Comparison of ENCODE assay signal across 8 cellular contexts in genomic region chr7:44043902-44044301, GRCh38.
DNase-seq lines count a peak whose midpoint lies in the region; ATAC-seq and TF ChIP-seq lines count a peak whose summit lies in the region.

No MANE protein-coding gene starts in this region.

- H3K4me3 Mint-ChIP-seq in nephron progenitor cell: peak overlapping the region; percentile 88

- H3K27ac ChIP-seq in C4-2B: peak overlapping the region; percentile 90

- peaks cover 14% of the 10 kb centered on the region for H3K36me3 Mint-ChIP-seq in nephron progenitor cell (ENCODE audit: low read depth)

- peaks cover 4% of the 10 kb centered on the region for H3K9me3 Mint-ChIP-seq in nephron progenitor cell

- no peak for ATAC-seq in GM21515 (IDR thresholded peaks at IDR 0.05; ENCODE audit: unreplicated experiment)
- ATAC-seq in GM18907 (IDR thresholded peaks at IDR 0.05; ENCODE audit: unreplicated experiment): no peak

- H3K27me3 Mint-ChIP-seq in nephron progenitor cell (ENCODE audit: low read depth, poor library complexity): peaks cover 31% of the 10 kb centered on the region

- peak overlapping the region; percentile 80 for H3K4me3 ChIP-seq in NB4 (ENCODE audit: low read depth, low read length)

- no peak overlapping the region for H3K27ac Mint-ChIP-seq in nephron progenitor cell

- TF ChIP-seq CTCF in C4-2B (conservative IDR thresholded peaks at IDR 0.05): no peak
- TF ChIP-seq CTCF in NB4 (IDR thresholded peaks at IDR 0.05; ENCODE audit: low read depth, low read length): no peak
- no peak for TF ChIP-seq CTCF in nephron progenitor cell (IDR thresholded peaks at IDR 0.05)

- H3K4me1 Mint-ChIP-seq in nephron progenitor cell: peaks cover 37% of the 10 kb centered on the region

- TF ChIP-seq POLR2A in NB4 (IDR thresholded peaks at IDR 0.05; ENCODE audit: extremely low read depth, insufficient read length): no peak

- DNase-seq in NB4 (ENCODE audit: low read depth): no peak
- peak; percentile 40 for DNase-seq in ecto neural progenitor cell (ENCODE audit: low spot score)
- DNase-seq in nephron progenitor cell: no peak
- DNase-seq in KG1 (lab: John Stamatoyannopoulos, UW): no peak
- no peak for DNase-seq in nucleus accumbens (lab: John Stamatoyannopoulos, UW)
